Comparison of ENCODE assay signal across 7 cellular contexts in genomic region chr5:141402553-141403328, GRCh38. TPM values are rescaled to one million over a fixed set of nuclear protein-coding genes. Genes with fewer than 3 reads are reported as not detected.
DNase-seq lines count a peak whose midpoint lies in the region; TF ChIP-seq lines count a peak whose summit lies in the region.

PCDHGA9 (plus strand) TSS chr5:141402778; CDS start chr5:141402953, 175 bp downstream.

- H3K4me1 Mint-ChIP-seq in nephron progenitor cell = no peaks in the 10 kb centered on the region
- H3K4me1 Mint-ChIP-seq in activated T-helper 2 cell treated with anti-CD3 and anti-CD28 coated beads, Interferon-gamma antibody, Interleukin-2, Interleukin-4, amounts not matched to agents 10 μg/mL and 5 μg/mL and 100 μg/mL, durations not matched to agents 14 hours and 24 hours and 36 hours (ENCODE audit: low read depth) = no peaks in the 10 kb centered on the region

- H3K36me3 Mint-ChIP-seq in nephron progenitor cell (ENCODE audit: low read depth) = peaks cover 70% of the 10 kb centered on the region
- no peaks in the 10 kb centered on the region for H3K36me3 Mint-ChIP-seq in activated T-helper 2 cell treated with anti-CD3 and anti-CD28 coated beads, Interferon-gamma antibody, Interleukin-2, Interleukin-4, amounts not matched to agents 10 μg/mL and 5 μg/mL and 100 μg/mL, durations not matched to agents 14 hours and 24 hours and 36 hours (ENCODE audit: low read depth)

- DNase-seq in GM10248 (ENCODE audit: extremely low spot score) = no peak
- peak; percentile 33 for DNase-seq in NCI-H460 (ENCODE audit: extremely low read depth, low read depth)
- DNase-seq in fibroblast of the aortic adventitia (ENCODE audit: low read depth) = peak; percentile 59
- DNase-seq in nephron progenitor cell = no peak
- DNase-seq in HuH-7.5 (ENCODE audit: low spot score) = no peak
- DNase-seq in activated T-helper 2 cell treated with anti-CD3 and anti-CD28 coated beads, Interferon-gamma antibody, Interleukin-2, Interleukin-4, amounts not matched to agents 10 μg/mL and 5 μg/mL and 100 μg/mL, durations not matched to agents 14 hours and 24 hours and 36 hours (ENCODE audit: low spot score) = no peak

- H3K27ac Mint-ChIP-seq in nephron progenitor cell = no peak within 1 kb of the TSS
- H3K27ac Mint-ChIP-seq in activated T-helper 2 cell treated with anti-CD3 and anti-CD28 coated beads, Interferon-gamma antibody, Interleukin-2, Interleukin-4, amounts not matched to agents 10 μg/mL and 5 μg/mL and 100 μg/mL, durations not matched to agents 14 hours and 24 hours and 36 hours = no peak within 1 kb of the TSS

- H3K4me2 ChIP-seq in skeletal muscle satellite cell (ENCODE audit: low read length) = peak within 1 kb of the TSS; percentile 67

- no peaks in the 10 kb centered on the region for H3K4me1 ChIP-seq in skeletal muscle satellite cell (ENCODE audit: control insufficient read depth, insufficient read depth, low read length)

- intact Hi-C loops in activated T-helper 2 cell treated with anti-CD3 and anti-CD28 coated beads, Interferon-gamma antibody, Interleukin-2, Interleukin-4, amounts not matched to agents 10 μg/mL and 5 μg/mL and 100 μg/mL, durations not matched to agents 14 hours and 24 hours and 36 hours (cut with micrococcal nuclease) = no loop called here

- POLR2A ChIA-PET in GM10248 (lab: Yijun Ruan, JAX) = no interaction called here

- peaks cover 5% of the 10 kb centered on the region for H3K36me3 ChIP-seq in skeletal muscle satellite cell (ENCODE audit: insufficient read depth, low read length)

- H3K9ac ChIP-seq in skeletal muscle satellite cell (ENCODE audit: low read depth, low read length) = no peak within 1 kb of the TSS

- H3K4me3 Mint-ChIP-seq in nephron progenitor cell = no peak within 1 kb of the TSS
- H3K4me3 Mint-ChIP-seq in activated T-helper 2 cell treated with anti-CD3 and anti-CD28 coated beads, Interferon-gamma antibody, Interleukin-2, Interleukin-4, amounts not matched to agents 10 μg/mL and 5 μg/mL and 100 μg/mL, durations not matched to agents 14 hours and 24 hours and 36 hours (ENCODE audit: low read depth) = no peak within 1 kb of the TSS

- H3K4me3 ChIP-seq in fibroblast of the aortic adventitia (ENCODE audit: low read depth, low read length) = peak within 1 kb of the TSS; percentile 56
- H3K4me3 ChIP-seq in skeletal muscle satellite cell (ENCODE audit: low read length) = peak within 1 kb of the TSS; percentile 60

- CTCF ChIA-PET in GM10248 (lab: Yijun Ruan, JAX) = interaction anchor here (1.4 to 1.5 kb wide), 3 partner anchors 15 to 165 kb away, joined by 3 to 6 read pairs (median 3); partner anchors contain the start of gene PCDHGB7

- H3K27me3 ChIP-seq in skeletal muscle satellite cell (ENCODE audit: control insufficient read depth, insufficient read depth, low read length) = no peaks in the 10 kb centered on the region

- H3K9me3 Mint-ChIP-seq in nephron progenitor cell = peaks cover 89% of the 10 kb centered on the region
- H3K9me3 Mint-ChIP-seq in activated T-helper 2 cell treated with anti-CD3 and anti-CD28 coated beads, Interferon-gamma antibody, Interleukin-2, Interleukin-4, amounts not matched to agents 10 μg/mL and 5 μg/mL and 100 μg/mL, durations not matched to agents 14 hours and 24 hours and 36 hours = peaks cover 30% of the 10 kb centered on the region

- H3K27me3 Mint-ChIP-seq in nephron progenitor cell (ENCODE audit: low read depth, poor library complexity) = peaks cover 5% of the 10 kb centered on the region
- H3K27me3 Mint-ChIP-seq in activated T-helper 2 cell treated with anti-CD3 and anti-CD28 coated beads, Interferon-gamma antibody, Interleukin-2, Interleukin-4, amounts not matched to agents 10 μg/mL and 5 μg/mL and 100 μg/mL, durations not matched to agents 14 hours and 24 hours and 36 hours (ENCODE audit: low read depth) = peaks cover 30% of the 10 kb centered on the region

- TF ChIP-seq CTCF in GM10248 (IDR thresholded peaks at IDR 0.05; ENCODE audit: control extremely low read depth, extremely low read depth, low read depth, missing control alignments) (peak; percentile 15), fibroblast of the aortic adventitia (IDR thresholded peaks at IDR 0.05; ENCODE audit: insufficient read depth, low read length) (peak; percentile 48), nephron progenitor cell (IDR thresholded peaks at IDR 0.05) (no peak)

- peaks cover 49% of the 10 kb centered on the region for H3K9me3 ChIP-seq in skeletal muscle satellite cell (replicated peaks; ENCODE audit: low read length)

RNA-seq across cellular contexts. Expression of gene PCDHGA9, which starts in this region (rescaled TPM):
- total RNA-seq in NCI-H460 (2014; rRNA removed; shearing (Covaris generic)) = 0.92 and 1.6 TPM in 2 replicates
- polyA plus RNA-seq in NCI-H460 (2014; cell fraction: nucleus; rRNA removed) = 0.48 and 0.67 TPM in 2 replicates
- total RNA-seq in fibroblast of the aortic adventitia (ENCODE audit: low replicate concordance) = 4.1 and 7.3 TPM in 2 replicates
- total RNA-seq in skeletal muscle satellite cell (2012; rRNA removed) = 2.6 and 3.3 TPM in 2 replicates
- total RNA-seq in activated T-helper 2 cell treated with anti-CD3 and anti-CD28 coated beads, Interferon-gamma antibody, Interleukin-2, Interleukin-4, amounts not matched to agents 10 μg/mL and 5 μg/mL and 100 μg/mL, durations not matched to agents 14 hours and 24 hours and 36 hours = 0.23 and 0.32 TPM in 2 replicates

Comparison
In these comparisons a context has a peak if more than half of its experiments do, and no peak if none do; other contexts are left out.
1. DNase-seq: peak in NCI-H460 (single experiment) and fibroblast of the aortic adventitia (single experiment); none in GM10248 (single experiment), nephron progenitor cell (single experiment), HuH-7.5 (single experiment) and activated T-helper 2 cell treated with anti-CD3 and anti-CD28 coated beads, Interferon-gamma antibody, Interleukin-2, Interleukin-4, amounts not matched to agents 10 μg/mL and 5 μg/mL and 100 μg/mL, durations not matched to agents 14 hours and 24 hours and 36 hours (single experiment).